1 cellular context compared by ENCODE assay signal in the genomic region with DNA sequence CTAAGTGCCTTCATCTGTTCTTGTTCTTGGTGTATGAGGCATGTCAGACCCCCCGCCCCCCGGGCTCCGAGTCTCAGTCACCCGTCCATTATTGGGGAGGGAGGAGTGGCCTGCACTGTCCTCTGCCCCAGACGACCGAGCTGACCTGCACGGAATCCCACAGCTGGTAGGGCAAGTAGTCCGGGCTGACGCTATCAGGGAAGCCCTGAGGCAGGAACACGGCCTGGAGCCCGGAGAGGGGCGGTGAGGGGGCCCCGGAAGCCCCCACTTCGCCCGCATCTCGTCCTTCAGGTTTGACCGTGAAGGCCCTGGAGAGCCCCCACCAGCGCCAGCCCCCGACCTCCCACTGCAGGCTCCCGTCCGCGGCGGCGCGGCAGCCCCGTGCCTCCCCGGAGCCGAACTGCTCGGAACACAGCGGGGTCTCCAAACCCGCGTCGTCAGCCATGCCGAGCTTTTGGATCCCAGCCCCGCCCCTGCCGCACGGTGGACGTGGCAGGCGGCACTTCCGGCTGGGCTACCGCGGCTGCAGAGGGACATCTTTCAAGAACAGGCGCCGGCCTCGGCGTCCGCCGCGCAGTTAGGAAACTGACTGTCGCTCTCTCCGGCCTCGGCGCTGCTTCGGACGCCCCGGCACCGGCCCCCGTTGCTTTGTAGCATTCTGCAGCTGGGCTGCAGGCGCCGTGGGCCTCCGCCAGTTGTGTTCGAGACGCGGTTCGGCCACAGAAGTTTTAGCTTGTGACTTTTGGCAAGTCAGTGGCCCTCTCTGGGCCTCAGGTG.
TF ChIP-seq lines count a peak whose summit lies in the region.

Gene RUSF1 (minus strand): TSS at position 463 of the 777 bp plus-strand sequence. CDS start 18 bp downstream, at position 445.

TF ChIP-seq in K562, 482 proteins besides CTCF, POLR2A, EP300 and RAD21 (continued from another document and continues in another):
- TF ChIP-seq ADNP (tag; IDR thresholded peaks at IDR 0.05) (no peak), REST (CRISPR knock-in tag; IDR thresholded peaks at IDR 0.05; ENCODE audit: low read depth) (no peak), E2F8 (IDR thresholded peaks at IDR 0.05; ENCODE audit: low read depth, partially characterized antibody) (peak; percentile 42), RBM14 (IDR thresholded peaks at IDR 0.05; ENCODE audit: borderline replicate concordance, insufficient read depth, low read depth, low read length) (0 out of 2 replicates have a peak, but pooled peaks have one; percentile 82), IRF2 (CRISPR knock-in tag; IDR thresholded peaks at IDR 0.05) (peak; percentile 59; the same call in 1 of the 2 replicates), SP1 (CRISPR knock-in tag; IDR thresholded peaks at IDR 0.05) (peak; percentile 47), CTBP1 (IDR thresholded peaks at IDR 0.05; ENCODE audit: borderline replicate concordance) (peak; percentile 62), MAZ (CRISPR knock-in tag; conservative IDR thresholded peaks at IDR 0.05 in 1 of 2, IDR thresholded peaks at IDR 0.05 in 1 of 2) (peak; percentile 87 to 89), ZNF282 (CRISPR knock-in tag; IDR thresholded peaks at IDR 0.05) (0 out of 2 replicates have a peak, but pooled peaks have one; percentile 37), ZNF24 (IDR thresholded peaks at IDR 0.05) (peak; percentile 80), CCNT2 (IDR thresholded peaks at IDR 0.05; ENCODE audit: borderline replicate concordance, extremely low read depth, insufficient read length, low read depth, low read length) (peak; percentile 65), HMGN3 (IDR thresholded peaks at IDR 0.05; ENCODE audit: borderline replicate concordance, extremely low read depth, insufficient read length, low read depth, low read length) (peak; percentile 68), ESRRA (IDR thresholded peaks at IDR 0.05; ENCODE audit: borderline replicate concordance, low read depth) (peak; percentile 62), POU5F1 (IDR thresholded peaks at IDR 0.05; ENCODE audit: borderline replicate concordance, low read depth, low read length, partially characterized antibody) (peak; percentile 91), MAFK (IDR thresholded peaks at IDR 0.05; ENCODE audit: low read length) (no peak), ZNF274 (IDR thresholded peaks at IDR 0.05; ENCODE audit: borderline replicate concordance, low read depth, low read length) (no peak), NFE2 (IDR thresholded peaks at IDR 0.05; ENCODE audit: low read depth) (0 out of 2 replicates have a peak, but pooled peaks have one; percentile 11), MYNN (IDR thresholded peaks at IDR 0.05) (0 out of 2 replicates have a peak, but pooled peaks have one; percentile 44), MYNN (CRISPR knock-in tag; IDR thresholded peaks at IDR 0.05) (no peak), POLR2AphosphoS5 (IDR thresholded peaks at IDR 0.05; ENCODE audit: control insufficient read depth, insufficient read depth, low read depth, low read length) (peak; percentile 79), GABPB1 (CRISPR knock-in tag; IDR thresholded peaks at IDR 0.05) (peak; percentile 94), FIP1L1 (IDR thresholded peaks at IDR 0.05; ENCODE audit: low read depth, low read length, poor library complexity, severe bottlenecking) (peak; percentile 83), CHD2 (IDR thresholded peaks at IDR 0.05; ENCODE audit: low read depth, low read length) (no peak), SIN3A (IDR thresholded peaks at IDR 0.05; ENCODE audit: borderline replicate concordance in 2 of 2, control insufficient read depth in 1 of 2, low read depth in 2 of 2, low read length in 2 of 2) (0 out of 4 replicates have a peak, but pooled peaks have one; percentile 49 to 81), HNRNPLL (IDR thresholded peaks at IDR 0.05; ENCODE audit: low read depth, low read length, poor library complexity, severe bottlenecking) (peak; percentile 84), RBBP5 (IDR thresholded peaks at IDR 0.05; ENCODE audit: borderline replicate concordance, insufficient read depth, low read length, poor library complexity, severe bottlenecking) (peak; percentile 73), JUN (IDR thresholded peaks at IDR 0.05; ENCODE audit: borderline replicate concordance, low read depth, low read length) (peak; percentile 36; the same call in 1 of the 2 replicates), JUN (CRISPR knock-in tag; IDR thresholded peaks at IDR 0.05; ENCODE audit: borderline replicate concordance) (no peak), BHLHE40 (IDR thresholded peaks at IDR 0.05; ENCODE audit: low read length) (peak; percentile 20), ZNF263 (CRISPR knock-in tag; IDR thresholded peaks at IDR 0.05; ENCODE audit: borderline replicate concordance) (no peak), GTF2F1 (IDR thresholded peaks at IDR 0.05; ENCODE audit: low read depth, low read length) (peak; percentile 52; the same call in 1 of the 2 replicates), ELF1 (tag; IDR thresholded peaks at IDR 0.05) (peak; percentile 93), NFRKB (IDR thresholded peaks at IDR 0.05; ENCODE audit: low read depth) (peak; percentile 24), NBN (IDR thresholded peaks at IDR 0.05; ENCODE audit: low read depth) (peak; percentile 57; the same call in 1 of the 2 replicates), HINFP (tag; conservative IDR thresholded peaks at IDR 0.05; ENCODE audit: low read depth) (peak; percentile 98), KLF6 (CRISPR knock-in tag; IDR thresholded peaks at IDR 0.05; ENCODE audit: borderline replicate concordance) (peak; percentile 84)
- TF ChIP-seq, protein P1, sequence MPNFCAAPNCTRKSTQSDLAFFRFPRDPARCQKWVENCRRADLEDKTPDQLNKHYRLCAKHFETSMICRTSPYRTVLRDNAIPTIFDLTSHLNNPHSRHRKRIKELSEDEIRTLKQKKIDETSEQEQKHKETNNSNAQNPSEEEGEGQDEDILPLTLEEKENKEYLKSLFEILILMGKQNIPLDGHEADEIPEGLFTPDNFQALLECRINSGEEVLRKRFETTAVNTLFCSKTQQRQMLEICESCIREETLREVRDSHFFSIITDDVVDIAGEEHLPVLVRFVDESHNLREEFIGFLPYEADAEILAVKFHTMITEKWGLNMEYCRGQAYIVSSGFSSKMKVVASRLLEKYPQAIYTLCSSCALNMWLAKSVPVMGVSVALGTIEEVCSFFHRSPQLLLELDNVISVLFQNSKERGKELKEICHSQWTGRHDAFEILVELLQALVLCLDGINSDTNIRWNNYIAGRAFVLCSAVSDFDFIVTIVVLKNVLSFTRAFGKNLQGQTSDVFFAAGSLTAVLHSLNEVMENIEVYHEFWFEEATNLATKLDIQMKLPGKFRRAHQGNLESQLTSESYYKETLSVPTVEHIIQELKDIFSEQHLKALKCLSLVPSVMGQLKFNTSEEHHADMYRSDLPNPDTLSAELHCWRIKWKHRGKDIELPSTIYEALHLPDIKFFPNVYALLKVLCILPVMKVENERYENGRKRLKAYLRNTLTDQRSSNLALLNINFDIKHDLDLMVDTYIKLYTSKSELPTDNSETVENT (CRISPR knock-in tag; IDR thresholded peaks at IDR 0.05) = peak; percentile 69; the same call in 1 of the 2 replicates
- TF ChIP-seq, protein P2, sequence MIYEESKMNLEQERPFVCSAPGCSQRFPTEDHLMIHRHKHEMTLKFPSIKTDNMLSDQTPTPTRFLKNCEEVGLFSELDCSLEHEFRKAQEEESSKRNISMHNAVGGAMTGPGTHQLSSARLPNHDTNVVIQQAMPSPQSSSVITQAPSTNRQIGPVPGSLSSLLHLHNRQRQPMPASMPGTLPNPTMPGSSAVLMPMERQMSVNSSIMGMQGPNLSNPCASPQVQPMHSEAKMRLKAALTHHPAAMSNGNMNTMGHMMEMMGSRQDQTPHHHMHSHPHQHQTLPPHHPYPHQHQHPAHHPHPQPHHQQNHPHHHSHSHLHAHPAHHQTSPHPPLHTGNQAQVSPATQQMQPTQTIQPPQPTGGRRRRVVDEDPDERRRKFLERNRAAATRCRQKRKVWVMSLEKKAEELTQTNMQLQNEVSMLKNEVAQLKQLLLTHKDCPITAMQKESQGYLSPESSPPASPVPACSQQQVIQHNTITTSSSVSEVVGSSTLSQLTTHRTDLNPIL (CRISPR knock-in tag; IDR thresholded peaks at IDR 0.05) = no peak
- TF ChIP-seq, protein P3, sequence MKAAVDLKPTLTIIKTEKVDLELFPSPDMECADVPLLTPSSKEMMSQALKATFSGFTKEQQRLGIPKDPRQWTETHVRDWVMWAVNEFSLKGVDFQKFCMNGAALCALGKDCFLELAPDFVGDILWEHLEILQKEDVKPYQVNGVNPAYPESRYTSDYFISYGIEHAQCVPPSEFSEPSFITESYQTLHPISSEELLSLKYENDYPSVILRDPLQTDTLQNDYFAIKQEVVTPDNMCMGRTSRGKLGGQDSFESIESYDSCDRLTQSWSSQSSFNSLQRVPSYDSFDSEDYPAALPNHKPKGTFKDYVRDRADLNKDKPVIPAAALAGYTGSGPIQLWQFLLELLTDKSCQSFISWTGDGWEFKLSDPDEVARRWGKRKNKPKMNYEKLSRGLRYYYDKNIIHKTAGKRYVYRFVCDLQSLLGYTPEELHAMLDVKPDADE (conservative IDR thresholded peaks at IDR 0.05; ENCODE audit: control insufficient read depth, low read depth, low read length) = peak; percentile 87
- TF ChIP-seq, protein P4, sequence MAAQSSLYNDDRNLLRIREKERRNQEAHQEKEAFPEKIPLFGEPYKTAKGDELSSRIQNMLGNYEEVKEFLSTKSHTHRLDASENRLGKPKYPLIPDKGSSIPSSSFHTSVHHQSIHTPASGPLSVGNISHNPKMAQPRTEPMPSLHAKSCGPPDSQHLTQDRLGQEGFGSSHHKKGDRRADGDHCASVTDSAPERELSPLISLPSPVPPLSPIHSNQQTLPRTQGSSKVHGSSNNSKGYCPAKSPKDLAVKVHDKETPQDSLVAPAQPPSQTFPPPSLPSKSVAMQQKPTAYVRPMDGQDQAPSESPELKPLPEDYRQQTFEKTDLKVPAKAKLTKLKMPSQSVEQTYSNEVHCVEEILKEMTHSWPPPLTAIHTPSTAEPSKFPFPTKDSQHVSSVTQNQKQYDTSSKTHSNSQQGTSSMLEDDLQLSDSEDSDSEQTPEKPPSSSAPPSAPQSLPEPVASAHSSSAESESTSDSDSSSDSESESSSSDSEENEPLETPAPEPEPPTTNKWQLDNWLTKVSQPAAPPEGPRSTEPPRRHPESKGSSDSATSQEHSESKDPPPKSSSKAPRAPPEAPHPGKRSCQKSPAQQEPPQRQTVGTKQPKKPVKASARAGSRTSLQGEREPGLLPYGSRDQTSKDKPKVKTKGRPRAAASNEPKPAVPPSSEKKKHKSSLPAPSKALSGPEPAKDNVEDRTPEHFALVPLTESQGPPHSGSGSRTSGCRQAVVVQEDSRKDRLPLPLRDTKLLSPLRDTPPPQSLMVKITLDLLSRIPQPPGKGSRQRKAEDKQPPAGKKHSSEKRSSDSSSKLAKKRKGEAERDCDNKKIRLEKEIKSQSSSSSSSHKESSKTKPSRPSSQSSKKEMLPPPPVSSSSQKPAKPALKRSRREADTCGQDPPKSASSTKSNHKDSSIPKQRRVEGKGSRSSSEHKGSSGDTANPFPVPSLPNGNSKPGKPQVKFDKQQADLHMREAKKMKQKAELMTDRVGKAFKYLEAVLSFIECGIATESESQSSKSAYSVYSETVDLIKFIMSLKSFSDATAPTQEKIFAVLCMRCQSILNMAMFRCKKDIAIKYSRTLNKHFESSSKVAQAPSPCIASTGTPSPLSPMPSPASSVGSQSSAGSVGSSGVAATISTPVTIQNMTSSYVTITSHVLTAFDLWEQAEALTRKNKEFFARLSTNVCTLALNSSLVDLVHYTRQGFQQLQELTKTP (IDR thresholded peaks at IDR 0.05; ENCODE audit: low read depth in 1 of 2, partially characterized antibody in 2 of 2) = peak in 1 of 2 experiments; percentile 36
